In genomic region chr5:131943914-131944313, GRCh38 we compare ENCODE assay signal across 26 cellular contexts. TPM values are rescaled to one million over a fixed set of nuclear protein-coding genes. Genes with fewer than 3 reads are reported as not detected.
DNase-seq lines count a peak whose midpoint lies in the region; ATAC-seq and TF ChIP-seq lines count a peak whose summit lies in the region.
"Had no signal": no experiment of that assay in that cellular context is flagged by ENCODE, and none has a peak within 500 bp of the region (broad histone marks: within the 10 kb centered on the region; RNA-seq: fewer than 3 reads in every experiment).

No MANE protein-coding gene starts in this region.

- no peak overlapping the region for H3K27ac Mint-ChIP-seq in stimulated activated naive B cell treated with anti-CD40 and anti-IgM and Interleukin-4, amounts not matched to agents 10 μg/mL and 1 μg/mL and 100 μg/mL, for 72 hours
- H3K27ac Mint-ChIP-seq in activated T-cell treated with anti-CD3 and anti-CD28 coated beads, Interleukin-2, amount 50 U/mL, for 24 hours, result no peak overlapping the region
- H3K27ac Mint-ChIP-seq in Calu3 (ENCODE audit: unreplicated experiment), result no peak overlapping the region

- no peaks in the 10 kb centered on the region for H3K36me3 Mint-ChIP-seq in stimulated activated naive B cell treated with anti-CD40 and anti-IgM and Interleukin-4, amounts not matched to agents 10 μg/mL and 1 μg/mL and 100 μg/mL, for 72 hours
- no peaks in the 10 kb centered on the region for H3K36me3 Mint-ChIP-seq in activated T-cell treated with anti-CD3 and anti-CD28 coated beads, Interleukin-2, amount 50 U/mL, for 24 hours (ENCODE audit: low read depth)
- no peaks in the 10 kb centered on the region for H3K36me3 Mint-ChIP-seq in Calu3 (ENCODE audit: insufficient read depth, unreplicated experiment)

- intact Hi-C loops in Right ventricle myocardium inferior (cut with DNase I), result no loop called here
- intact Hi-C loops in Calu3 (cut with micrococcal nuclease; ENCODE audit: unreplicated experiment), result no loop called here

- H3K27me3 Mint-ChIP-seq in stimulated activated naive B cell treated with anti-CD40 and anti-IgM and Interleukin-4, amounts not matched to agents 10 μg/mL and 1 μg/mL and 100 μg/mL, for 72 hours, result peaks cover 9 to 10% of the 10 kb centered on the region in 2 donors
- no peaks in the 10 kb centered on the region for H3K27me3 Mint-ChIP-seq in activated T-cell treated with anti-CD3 and anti-CD28 coated beads, Interleukin-2, amount 50 U/mL, for 24 hours
- peaks cover 17% of the 10 kb centered on the region for H3K27me3 Mint-ChIP-seq in Calu3 (ENCODE audit: unreplicated experiment)

- CTCF ChIA-PET in Calu3 (lab: Charles Lee), result no interaction called here

- BruUV-seq in Calu3 (replicated peaks; lab: Mats Ljungman, UMichigan), result no TSS peak

- H3K4me3 Mint-ChIP-seq in stimulated activated naive B cell treated with anti-CD40 and anti-IgM and Interleukin-4, amounts not matched to agents 10 μg/mL and 1 μg/mL and 100 μg/mL, for 72 hours, result no peak overlapping the region
- H3K4me3 Mint-ChIP-seq in activated T-cell treated with anti-CD3 and anti-CD28 coated beads, Interleukin-2, amount 50 U/mL, for 24 hours, result no peak overlapping the region
- H3K4me3 Mint-ChIP-seq in Calu3 (ENCODE audit: low read depth, unreplicated experiment), result no peak overlapping the region

- TF ChIP-seq CTCF in Calu3 (IDR thresholded peaks at IDR 0.05; ENCODE audit: unreplicated experiment), result no peak

- peaks cover 0 to 2% of the 10 kb centered on the region in 2 donors for H3K9me3 Mint-ChIP-seq in stimulated activated naive B cell treated with anti-CD40 and anti-IgM and Interleukin-4, amounts not matched to agents 10 μg/mL and 1 μg/mL and 100 μg/mL, for 72 hours
- no peaks in the 10 kb centered on the region for H3K9me3 Mint-ChIP-seq in activated T-cell treated with anti-CD3 and anti-CD28 coated beads, Interleukin-2, amount 50 U/mL, for 24 hours
- H3K9me3 Mint-ChIP-seq in Calu3 (ENCODE audit: low read depth, unreplicated experiment), result no peaks in the 10 kb centered on the region

- DNase-seq in SIG-M5 treated with dmso at 0.1 percent for 504 hours (lab: John Stamatoyannopoulos, UW; ENCODE audit: unreplicated experiment) (peak; percentile 11), SIG-M5 (lab: John Stamatoyannopoulos, UW) (no peak), MV-4-11 (lab: John Stamatoyannopoulos, UW) (peak; percentile 75), OCI-M1 (lab: John Stamatoyannopoulos, UW) (peak; percentile 10), Right ventricle myocardium inferior (ENCODE audit: missing footprints) (no peak), Calu3 (no peak)
- DNase-seq in stimulated activated naive B cell treated with anti-CD40 and anti-IgM and Interleukin-4, amounts not matched to agents 10 μg/mL and 1 μg/mL and 100 μg/mL, for 72 hours, result no peak
- DNase-seq in activated T-cell treated with anti-CD3 and anti-CD28 coated beads, Interleukin-2, amount 50 U/mL, for 24 hours, result no peak
- DNase-seq: ACHN, C1 segment of cervical spinal cord, DMS53, GDM1, GOT3, HCEC 1CT, KG1, NCI-H1092 treated with DMSO at 0.1 percent for 48 hours, NCI-H146, NCI-H2029, NCI-H2227 treated with DMSO at 0.1 percent for 48 hours, NCI-H510A treated with DMSO at 0.1 percent for 48 hours, NCI-H748 treated with DMSO at 0.1 percent for 48 hours, PC-3, RPMI8226, SHP77 treated with DMSO at 0.1 percent for 48 hours had no signal

- H3K4me1 Mint-ChIP-seq in stimulated activated naive B cell treated with anti-CD40 and anti-IgM and Interleukin-4, amounts not matched to agents 10 μg/mL and 1 μg/mL and 100 μg/mL, for 72 hours, result peaks cover 1 to 12% of the 10 kb centered on the region in 2 donors
- no peaks in the 10 kb centered on the region for H3K4me1 Mint-ChIP-seq in activated T-cell treated with anti-CD3 and anti-CD28 coated beads, Interleukin-2, amount 50 U/mL, for 24 hours (ENCODE audit: low read depth)
- no peaks in the 10 kb centered on the region for H3K4me1 Mint-ChIP-seq in Calu3 (ENCODE audit: low read depth, unreplicated experiment)

- peak; percentile 65 to 73 for ATAC-seq in stimulated activated naive B cell treated with anti-CD40 and anti-IgM and Interleukin-4, amounts not matched to agents 10 μg/mL and 1 μg/mL and 100 μg/mL, for 72 hours (replicated peaks)
- ATAC-seq in Right ventricle myocardium inferior, result no peak
- ATAC-seq: PC-3, SK-N-SH treated with all-trans-retinoic acid at 6 μM for 48 hours had no signal

RNA-seq across cellular contexts. Expression of gene MEIKIN, which starts 1.5 kb away (rescaled TPM):
- total RNA-seq in Right ventricle myocardium inferior, result not detected
- total RNA-seq in Calu3 (2022), result not detected in 2 replicates
- total RNA-seq: HT1080, PC-3 had no signal

Comparison
In these comparisons a context has a peak if more than half of its experiments do, and no peak if none do; other contexts are left out.
1. DNase-seq: peak in SIG-M5 treated with dmso at 0.1 percent for 504 hours (single experiment), MV-4-11 (single experiment) and OCI-M1 (single experiment); none in SIG-M5 (single experiment), stimulated activated naive B cell treated with anti-CD40 and anti-IgM and Interleukin-4, amounts not matched to agents 10 μg/mL and 1 μg/mL and 100 μg/mL, for 72 hours (single experiment), Right ventricle myocardium inferior (single experiment), activated T-cell treated with anti-CD3 and anti-CD28 coated beads, Interleukin-2, amount 50 U/mL, for 24 hours (single experiment) and Calu3 (single experiment).